In the genomic region with DNA sequence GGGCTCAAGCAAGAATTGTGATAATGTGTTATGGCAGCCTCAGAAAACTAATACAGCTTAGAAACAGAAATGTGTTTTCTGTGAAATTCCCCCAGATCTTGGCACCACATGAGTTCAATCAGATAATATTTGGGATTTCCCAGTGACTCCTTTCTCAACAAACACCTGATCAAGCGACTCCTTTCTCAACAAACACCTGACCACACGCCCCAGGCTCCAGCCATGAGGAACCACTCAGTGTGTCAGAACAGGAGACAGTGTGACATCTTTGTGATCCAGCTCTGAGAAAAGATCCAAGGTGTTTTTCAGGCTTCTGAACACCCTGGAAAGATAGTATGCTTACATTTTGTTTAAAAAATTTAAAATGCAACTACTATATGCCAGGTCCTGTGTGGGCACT, we compare ENCODE assay signal across 12 cellular contexts. TPM values are rescaled to one million over a fixed set of nuclear protein-coding genes. Genes with fewer than 3 reads are reported as not detected.
DNase-seq lines count a peak whose midpoint lies in the region; ATAC-seq and TF ChIP-seq lines count a peak whose summit lies in the region.
"Had no signal": no experiment of that assay in that cellular context is flagged by ENCODE, and none has a peak within 500 bp of the region (broad histone marks: within the 10 kb centered on the region; RNA-seq: fewer than 3 reads in every experiment).

No MANE protein-coding gene starts in this region.

- no peaks in the 10 kb centered on the region for H3K27me3 ChIP-seq in neutrophil

- DNase-seq in DMS53 (lab: John Stamatoyannopoulos, UW) (peak; percentile 49), DMS53 treated with DMSO at 0.1 percent for 48 hours (lab: John Stamatoyannopoulos, UW; ENCODE audit: unreplicated experiment) (no peak), dermis blood vessel endothelial cell (peak; percentile 58), SK-N-DZ (ENCODE audit: low spot score) (no peak), D341Med (ENCODE audit: low spot score) (no peak)
- DNase-seq: activated CD4-positive, CD25-positive, alpha-beta regulatory T cell; aorta; kidney; NCI-H2081 treated with DMSO at 0.1 percent for 48 hours had no signal

- no peak for TF ChIP-seq CTCF in neutrophil (IDR thresholded peaks at IDR 0.05)

- no peaks in the 10 kb centered on the region for H3K9me3 ChIP-seq in neutrophil

- peak; percentile 31 for TF ChIP-seq POLR2A in GM18505 (IDR thresholded peaks at IDR 0.05; ENCODE audit: borderline replicate concordance, extremely low read depth, insufficient read depth, insufficient read length)

- H3K4me1 ChIP-seq in neutrophil (ENCODE audit: control insufficient read depth in 1 of 2, insufficient read depth in 1 of 2, low read depth in 1 of 2, low read length in 1 of 2) = peaks cover 42 to 43% of the 10 kb centered on the region in 2 experiments

- no peak overlapping the region for H3K4me3 ChIP-seq in neutrophil (ENCODE audit: low read depth in 1 of 2, low read length in 1 of 2)

- no peaks in the 10 kb centered on the region for H3K36me3 ChIP-seq in neutrophil

- ATAC-seq in GM18505 (IDR thresholded peaks at IDR 0.05; ENCODE audit: unreplicated experiment) (no peak), GM18870 (IDR thresholded peaks at IDR 0.05; ENCODE audit: unreplicated experiment) (no peak)

- peak overlapping the region; percentile 92 for H3K27ac ChIP-seq in neutrophil

RNA-seq across cellular contexts. Expression of a gene that starts 1.9 kb away (rescaled TPM):
- total RNA-seq in dermis blood vessel endothelial cell = 75.3 and 98.2 TPM in 2 replicates
- 11.2 and 13.1 TPM in 2 replicates for polyA plus RNA-seq in SK-N-DZ (2014; cell fraction: cytosol; rRNA removed)
- 10.2 and 10.5 TPM in 2 replicates for polyA plus RNA-seq in SK-N-DZ (2014; cell fraction: nucleus; rRNA removed)

RNA-seq across cellular contexts. Expression of a gene that starts 44.5 kb away (rescaled TPM):
- 0.68 and 2.1 TPM in 2 replicates for total RNA-seq in dermis blood vessel endothelial cell
- 4.8 and 5.6 TPM in 2 replicates for polyA plus RNA-seq in SK-N-DZ (2014; cell fraction: cytosol; rRNA removed)
- 2.5 and 4.4 TPM in 2 replicates for polyA plus RNA-seq in SK-N-DZ (2014; cell fraction: nucleus; rRNA removed)

Comparison
In these comparisons a context has a peak if more than half of its experiments do, and no peak if none do; other contexts are left out.
1. DNase-seq: peak in DMS53 (single experiment) and dermis blood vessel endothelial cell (single experiment); none in DMS53 treated with DMSO at 0.1 percent for 48 hours (single experiment), SK-N-DZ (single experiment) and D341Med (single experiment).